In genomic region chr12:3683670-3684069, GRCh38 we compare ENCODE assay signal across 16 cellular contexts.
A peak's percentile ranks its signal among the peaks of the same experiment; 100 is the strongest.
DNase-seq lines count a peak whose midpoint lies in the region; ATAC-seq and TF ChIP-seq lines count a peak whose summit lies in the region.
"Had no signal": no experiment of that assay in that cellular context is flagged by ENCODE, and none has a peak within 500 bp of the region (broad histone marks: within the 10 kb centered on the region; RNA-seq: fewer than 3 reads in every experiment).

No MANE protein-coding gene starts in this region.

- no peak for ATAC-seq in activated CD8-positive, alpha-beta T cell treated with anti-CD3 and anti-CD28 coated beads, Interleukin-2, amount 10 ng/mL, durations not matched to agents 7 days and 5 days
- no peak for ATAC-seq in activated CD8-positive, alpha-beta T cell treated with anti-CD3 and anti-CD28 coated beads for 36 hours
- ATAC-seq in T-helper 17 cell (no peak), GM21576 (IDR thresholded peaks at IDR 0.05; ENCODE audit: unreplicated experiment) (no peak)

- CTCF ChIA-PET in activated CD8-positive, alpha-beta T cell treated with anti-CD3 and anti-CD28 coated beads, Interleukin-2, amount 10 ng/mL, durations not matched to agents 7 days and 5 days (lab: Charles Lee): interaction anchor here (1.1 kb wide), 1 partner anchor 16 kb away, joined by 3 read pairs; no protein-coding TSS in a partner anchor
- CTCF ChIA-PET in activated CD8-positive, alpha-beta T cell treated with anti-CD3 and anti-CD28 coated beads for 36 hours (lab: Charles Lee): no interaction called here

- H3K27ac ChIP-seq in effector memory CD4-positive, alpha-beta T cell (ENCODE audit: insufficient read depth, low read length, poor library complexity, severe bottlenecking): no peak overlapping the region
- H3K27ac ChIP-seq: ascending aorta, RWPE1, tibial nerve had no signal

- peaks cover 29% of the 10 kb centered on the region for H3K36me3 ChIP-seq in effector memory CD4-positive, alpha-beta T cell (ENCODE audit: control insufficient read depth, insufficient read depth, low read length)
- H3K36me3 ChIP-seq: ascending aorta had no signal

- no peak overlapping the region for H3K4me3 Mint-ChIP-seq in activated CD8-positive, alpha-beta T cell treated with anti-CD3 and anti-CD28 coated beads, Interleukin-2, amount 10 ng/mL, durations not matched to agents 7 days and 5 days
- no peak overlapping the region for H3K4me3 Mint-ChIP-seq in activated CD8-positive, alpha-beta T cell treated with anti-CD3 and anti-CD28 coated beads for 36 hours
- H3K4me3 Mint-ChIP-seq in T-helper 17 cell: no peak overlapping the region
- H3K4me3 Mint-ChIP-seq: activated CD4-positive, alpha-beta T cell treated with anti-CD3 and anti-CD28 coated beads, Interleukin-2, amount 10 ng/mL, durations not matched to agents 24 days and 14 days had no signal

- no peak for TF ChIP-seq CTCF in activated CD8-positive, alpha-beta T cell treated with anti-CD3 and anti-CD28 coated beads for 36 hours (IDR thresholded peaks at IDR 0.05)
- no peak for TF ChIP-seq CTCF in fibroblast of mammary gland (conservative IDR thresholded peaks at IDR 0.05; ENCODE audit: control insufficient read depth, insufficient read depth, low read depth, low read length)

- no peaks in the 10 kb centered on the region for H3K27me3 ChIP-seq in effector memory CD4-positive, alpha-beta T cell (replicated peaks; ENCODE audit: control insufficient read depth, insufficient read depth, low read length, poor library complexity, severe bottlenecking)
- H3K27me3 ChIP-seq: ascending aorta, tibial nerve had no signal

- H3K9me3 ChIP-seq in T-helper 17 cell (ENCODE audit: control insufficient read depth, low read length, poor library complexity, severe bottlenecking): no peaks in the 10 kb centered on the region
- H3K9me3 ChIP-seq in effector memory CD4-positive, alpha-beta T cell (ENCODE audit: control insufficient read depth, low read length): no peaks in the 10 kb centered on the region

- no peaks in the 10 kb centered on the region for H3K4me1 ChIP-seq in effector memory CD4-positive, alpha-beta T cell (ENCODE audit: control insufficient read depth, insufficient read depth, low read length, poor library complexity, severe bottlenecking)
- H3K4me1 ChIP-seq: ascending aorta had no signal

- H3K36me3 Mint-ChIP-seq in activated CD8-positive, alpha-beta T cell treated with anti-CD3 and anti-CD28 coated beads, Interleukin-2, amount 10 ng/mL, durations not matched to agents 7 days and 5 days (ENCODE audit: low read depth): peaks cover 17% of the 10 kb centered on the region
- peaks cover 12% of the 10 kb centered on the region for H3K36me3 Mint-ChIP-seq in activated CD8-positive, alpha-beta T cell treated with anti-CD3 and anti-CD28 coated beads for 36 hours (ENCODE audit: low read depth)
- H3K36me3 Mint-ChIP-seq in T-helper 17 cell (ENCODE audit: low read depth): peaks cover 11% of the 10 kb centered on the region

- H3K4me1 Mint-ChIP-seq in activated CD8-positive, alpha-beta T cell treated with anti-CD3 and anti-CD28 coated beads, Interleukin-2, amount 10 ng/mL, durations not matched to agents 7 days and 5 days (ENCODE audit: low read depth): peaks cover 10% of the 10 kb centered on the region
- peaks cover 2% of the 10 kb centered on the region for H3K4me1 Mint-ChIP-seq in activated CD8-positive, alpha-beta T cell treated with anti-CD3 and anti-CD28 coated beads for 36 hours (ENCODE audit: low read depth)
- peaks cover 11% of the 10 kb centered on the region for H3K4me1 Mint-ChIP-seq in T-helper 17 cell

- no peaks in the 10 kb centered on the region for H3K27me3 Mint-ChIP-seq in activated CD8-positive, alpha-beta T cell treated with anti-CD3 and anti-CD28 coated beads, Interleukin-2, amount 10 ng/mL, durations not matched to agents 7 days and 5 days (ENCODE audit: low read depth)
- no peaks in the 10 kb centered on the region for H3K27me3 Mint-ChIP-seq in activated CD8-positive, alpha-beta T cell treated with anti-CD3 and anti-CD28 coated beads for 36 hours
- no peaks in the 10 kb centered on the region for H3K27me3 Mint-ChIP-seq in T-helper 17 cell
- H3K27me3 Mint-ChIP-seq: activated CD4-positive, alpha-beta T cell treated with anti-CD3 and anti-CD28 coated beads, Interleukin-2, amount 10 ng/mL, durations not matched to agents 24 days and 14 days had no signal

- no peaks in the 10 kb centered on the region for H3K9me3 Mint-ChIP-seq in activated CD8-positive, alpha-beta T cell treated with anti-CD3 and anti-CD28 coated beads, Interleukin-2, amount 10 ng/mL, durations not matched to agents 7 days and 5 days (ENCODE audit: insufficient read depth)
- H3K9me3 Mint-ChIP-seq in activated CD8-positive, alpha-beta T cell treated with anti-CD3 and anti-CD28 coated beads for 36 hours: no peaks in the 10 kb centered on the region

- intact Hi-C loops in activated CD8-positive, alpha-beta T cell treated with anti-CD3 and anti-CD28 coated beads for 36 hours (cut with micrococcal nuclease): no loop called here

- H3K27ac Mint-ChIP-seq in activated CD8-positive, alpha-beta T cell treated with anti-CD3 and anti-CD28 coated beads, Interleukin-2, amount 10 ng/mL, durations not matched to agents 7 days and 5 days: peak overlapping the region; percentile 47
- no peak overlapping the region for H3K27ac Mint-ChIP-seq in activated CD8-positive, alpha-beta T cell treated with anti-CD3 and anti-CD28 coated beads for 36 hours
- peak overlapping the region; percentile 47 for H3K27ac Mint-ChIP-seq in T-helper 17 cell
- H3K27ac Mint-ChIP-seq: activated CD4-positive, alpha-beta T cell treated with anti-CD3 and anti-CD28 coated beads, Interleukin-2, amount 10 ng/mL, durations not matched to agents 24 days and 14 days had no signal

- DNase-seq in activated CD8-positive, alpha-beta T cell treated with anti-CD3 and anti-CD28 coated beads, Interleukin-2, amount 10 ng/mL, durations not matched to agents 7 days and 5 days: no peak
- DNase-seq in activated CD8-positive, alpha-beta T cell treated with anti-CD3 and anti-CD28 coated beads for 36 hours: no peak
- DNase-seq in T-helper 17 cell (no peak), fibroblast of mammary gland (ENCODE audit: low read depth) (peak; percentile 76), skeletal muscle cell (ENCODE audit: low read depth) (peak; percentile 22), NCI-H1930 (lab: John Stamatoyannopoulos, UW) (no peak)
- DNase-seq in effector memory CD4-positive, alpha-beta T cell: no peak
- DNase-seq: activated CD4-positive, alpha-beta T cell treated with anti-CD3 and anti-CD28 coated beads, Interleukin-2, amount 10 ng/mL, durations not matched to agents 24 days and 14 days; hippocampal formation; NCI-H1092 treated with DMSO at 0.1 percent for 48 hours; T-helper 2 cell had no signal

- POLR2A ChIA-PET in activated CD8-positive, alpha-beta T cell treated with anti-CD3 and anti-CD28 coated beads, Interleukin-2, amount 10 ng/mL, durations not matched to agents 7 days and 5 days (lab: Charles Lee): no interaction called here
- POLR2A ChIA-PET in activated CD8-positive, alpha-beta T cell treated with anti-CD3 and anti-CD28 coated beads for 36 hours (lab: Charles Lee): no interaction called here

- H3K4me3 ChIP-seq in fibroblast of mammary gland (ENCODE audit: control insufficient read depth, low read depth, low read length) (no peak overlapping the region), skeletal muscle cell (ENCODE audit: low read depth, low read length) (no peak overlapping the region)
- H3K4me3 ChIP-seq in effector memory CD4-positive, alpha-beta T cell (ENCODE audit: insufficient read depth, low read depth, low read length, poor library complexity, severe bottlenecking): no peak overlapping the region
- H3K4me3 ChIP-seq: ascending aorta, smooth muscle cell, tibial nerve had no signal

Comparison
In these comparisons a context has a peak if more than half of its experiments do, and no peak if none do; other contexts are left out.
1. DNase-seq: peak in fibroblast of mammary gland (single experiment) and skeletal muscle cell (single experiment); none in activated CD8-positive, alpha-beta T cell treated with anti-CD3 and anti-CD28 coated beads, Interleukin-2, amount 10 ng/mL, durations not matched to agents 7 days and 5 days (single experiment), activated CD8-positive, alpha-beta T cell treated with anti-CD3 and anti-CD28 coated beads for 36 hours (single experiment), T-helper 17 cell (0 of 3), NCI-H1930 (0 of 2) and effector memory CD4-positive, alpha-beta T cell (0 of 3).